ENCODE assay signal across 8 cellular contexts in the genomic region with DNA sequence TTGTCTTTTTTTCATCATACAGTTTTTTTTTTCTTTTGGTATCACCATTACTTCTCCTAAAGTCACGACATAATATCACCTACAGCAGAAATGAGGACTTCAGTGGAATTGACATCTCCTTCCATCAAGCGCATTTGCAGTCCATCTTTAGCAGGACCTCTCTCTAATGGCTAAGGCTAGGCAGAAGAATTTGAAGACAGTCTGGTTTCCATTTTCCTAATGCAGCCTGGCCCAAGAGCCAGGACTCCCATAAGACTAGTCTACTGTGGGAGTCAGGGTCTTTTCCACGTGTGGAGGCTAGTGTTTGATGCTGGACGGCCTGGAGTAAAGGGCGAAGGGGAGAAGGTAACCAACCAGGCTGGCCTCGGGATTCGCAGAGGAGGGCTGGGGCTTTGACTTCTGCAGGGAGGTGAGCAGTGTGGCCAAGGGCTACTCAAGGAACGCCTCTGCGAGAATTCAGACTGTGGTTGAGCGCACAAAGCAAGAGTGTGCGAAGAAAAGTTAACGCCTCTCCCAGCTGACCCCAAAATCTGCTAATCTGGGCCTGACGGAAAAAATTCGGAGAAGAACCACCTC. TPM values are rescaled to one million over a fixed set of nuclear protein-coding genes. Genes with fewer than 3 reads are reported as not detected.
DNase-seq lines count a peak whose midpoint lies in the region; ATAC-seq and TF ChIP-seq lines count a peak whose summit lies in the region.

No MANE protein-coding gene starts in this region.

- ATAC-seq in HG03045 (IDR thresholded peaks at IDR 0.05; ENCODE audit: unreplicated experiment) = peak; percentile 28

- peak overlapping the region; percentile 87 for H3K4me3 Mint-ChIP-seq in activated naive CD4-positive, alpha-beta T cell treated with anti-CD3 and anti-CD28 coated beads for 36 hours

- CTCF ChIA-PET in activated naive CD4-positive, alpha-beta T cell treated with anti-CD3 and anti-CD28 coated beads for 36 hours (lab: Charles Lee) = interaction anchor here (1.0 to 4.5 kb wide), 9 partner anchors 18 to 119 kb away, joined by 3 to 25 read pairs (median 3); a partner anchor contains a TSS

- no peak for TF ChIP-seq CTCF in WERI-Rb-1 (IDR thresholded peaks at IDR 0.05; ENCODE audit: low read depth, low read length)

- H3K9me3 ChIP-seq in WERI-Rb-1 (ENCODE audit: severe bottlenecking) = no peaks in the 10 kb centered on the region

- no peaks in the 10 kb centered on the region for H3K27me3 ChIP-seq in WERI-Rb-1 (ENCODE audit: insufficient read depth, low read depth, severe bottlenecking)

- in situ Hi-C loops in ACHN (cut with HindIII; ENCODE audit: low pct_ligation_motif_present, low pct_unique_long_range_greater_than_20kb, low sequenced_read_pairs) = no loop called here

- intact Hi-C loops in activated naive CD4-positive, alpha-beta T cell treated with anti-CD3 and anti-CD28 coated beads for 36 hours (cut with micrococcal nuclease) = loop anchor here (1.0 to 10.0 kb wide), 12 partner anchors 20 to 495 kb away; a partner anchor contains a TSS
- intact Hi-C loops in head of caudate nucleus (cut with DNase I) = loop anchor here (5.0 kb wide), 1 partner anchor 132 kb away; no protein-coding TSS in a partner anchor

- no peaks in the 10 kb centered on the region for H3K27me3 Mint-ChIP-seq in activated naive CD4-positive, alpha-beta T cell treated with anti-CD3 and anti-CD28 coated beads for 36 hours (ENCODE audit: low read depth)

- peaks cover 46% of the 10 kb centered on the region for H3K4me1 Mint-ChIP-seq in activated naive CD4-positive, alpha-beta T cell treated with anti-CD3 and anti-CD28 coated beads for 36 hours (ENCODE audit: low read depth)

- peak overlapping the region; percentile 78 for H3K4me3 ChIP-seq in WERI-Rb-1 (ENCODE audit: low read depth, low read length)

- peaks cover 32% of the 10 kb centered on the region for H3K36me3 ChIP-seq in WERI-Rb-1

- H3K9me3 Mint-ChIP-seq in activated naive CD4-positive, alpha-beta T cell treated with anti-CD3 and anti-CD28 coated beads for 36 hours = no peaks in the 10 kb centered on the region

- peak overlapping the region; percentile 99 for H3K27ac ChIP-seq in WERI-Rb-1

- no peak for DNase-seq in activated naive CD4-positive, alpha-beta T cell treated with anti-CD3 and anti-CD28 coated beads for 36 hours
- DNase-seq in activated naive CD4-positive, alpha-beta T cell treated with anti-CD3 and anti-CD28 coated beads, Interleukin-2, amount 50 U/mL, for 16 hours = no peak
- DNase-seq in WERI-Rb-1 (no peak), head of caudate nucleus (peak in 22 of 42 donors; percentile 9 to 54 (median 35)), pons (ENCODE audit: low spot score) (peak; percentile 47), ACHN (no peak)
- no peak for DNase-seq in central memory CD4-positive, alpha-beta T cell

- peaks cover 22% of the 10 kb centered on the region for H3K36me3 Mint-ChIP-seq in activated naive CD4-positive, alpha-beta T cell treated with anti-CD3 and anti-CD28 coated beads for 36 hours (ENCODE audit: low read depth)

- H3K27ac Mint-ChIP-seq in activated naive CD4-positive, alpha-beta T cell treated with anti-CD3 and anti-CD28 coated beads for 36 hours = peak overlapping the region; percentile 96

RNA-seq across cellular contexts. Expression of a gene that starts 0.7 kb away (rescaled TPM):
- total RNA-seq in activated naive CD4-positive, alpha-beta T cell treated with anti-CD3 and anti-CD28 coated beads for 36 hours = 10 to 100 TPM; 40.4 to 42.0 TPM

RNA-seq across cellular contexts. Expression of a gene that starts 0.9 kb away (rescaled TPM):
- total RNA-seq in activated naive CD4-positive, alpha-beta T cell treated with anti-CD3 and anti-CD28 coated beads for 36 hours = 10 to 100 TPM; 31.5 to 32.3 TPM

RNA-seq across cellular contexts. Expression of a gene that starts 27.3 kb away (rescaled TPM):
- 10 to 100 TPM; 32.3 to 32.5 TPM for total RNA-seq in activated naive CD4-positive, alpha-beta T cell treated with anti-CD3 and anti-CD28 coated beads for 36 hours

RNA-seq across cellular contexts. Expression of a gene that starts 52.2 kb away (rescaled TPM):
- 1 to 10 TPM; 4.0 to 4.6 TPM for total RNA-seq in activated naive CD4-positive, alpha-beta T cell treated with anti-CD3 and anti-CD28 coated beads for 36 hours

Comparison
In these comparisons a context has a peak if more than half of its experiments do, and no peak if none do; other contexts are left out.
1. DNase-seq: peak in head of caudate nucleus (22 of 42) and pons (single experiment); none in activated naive CD4-positive, alpha-beta T cell treated with anti-CD3 and anti-CD28 coated beads for 36 hours (single experiment), activated naive CD4-positive, alpha-beta T cell treated with anti-CD3 and anti-CD28 coated beads, Interleukin-2, amount 50 U/mL, for 16 hours (single experiment), WERI-Rb-1 (single experiment), ACHN (single experiment) and central memory CD4-positive, alpha-beta T cell (single experiment).